ENCODE assay signal across 8 cellular contexts in the genomic region with DNA sequence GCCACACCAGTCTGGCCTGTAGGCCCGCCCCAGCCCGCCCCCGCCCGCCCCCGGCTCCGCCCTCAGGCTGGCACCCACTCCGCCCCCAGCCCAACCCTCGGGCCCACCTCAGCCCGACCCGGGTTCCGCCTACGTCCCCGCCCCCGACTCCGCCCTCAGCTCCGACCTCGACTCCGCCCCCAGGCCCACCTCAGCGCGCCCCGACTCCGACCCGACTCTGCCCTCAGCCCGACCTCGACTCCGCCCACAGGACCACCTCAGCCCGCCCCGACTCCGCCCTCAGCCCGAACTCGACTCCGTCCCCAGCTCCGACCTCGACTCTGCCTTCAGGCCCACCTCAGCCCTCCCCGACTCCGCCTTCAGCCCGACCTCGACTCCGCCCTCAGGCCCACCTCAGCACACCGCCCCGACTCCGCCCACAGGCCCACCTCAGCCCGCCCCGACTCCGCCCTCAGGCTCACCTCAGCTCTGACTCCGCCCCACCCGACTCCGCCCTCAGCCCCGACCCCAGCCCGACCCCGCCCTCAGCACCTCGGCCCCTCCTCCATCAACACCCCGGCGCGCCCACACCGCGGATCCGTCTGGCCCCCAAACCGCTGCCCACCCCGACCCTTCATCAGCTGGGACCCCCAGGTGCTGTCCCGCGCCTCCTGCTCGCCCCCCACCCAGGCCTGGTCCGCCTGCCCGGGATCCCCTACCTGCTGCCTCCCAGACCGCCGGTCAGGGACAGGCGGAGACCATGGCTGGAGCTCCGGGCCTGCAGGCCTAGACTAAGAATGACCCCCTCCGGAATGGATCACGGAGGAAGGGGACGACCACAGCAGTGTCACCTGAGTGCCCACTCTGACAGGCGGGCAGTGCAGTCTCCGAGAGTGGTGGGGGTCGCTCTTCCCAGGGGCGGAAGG. TPM values are rescaled to one million over a fixed set of nuclear protein-coding genes. Genes with fewer than 3 reads are reported as not detected.
DNase-seq lines count a peak whose midpoint lies in the region; ATAC-seq, FAIRE-seq and TF ChIP-seq lines count a peak whose summit lies in the region.

A gene (minus strand): TSS at position 13 of the 905 bp plus-strand sequence. CDS start 315 bp downstream, outside the sequence.

- H3K36me3 ChIP-seq in Loucy (ENCODE audit: insufficient read depth, low read length) (peaks cover 2% of the 10 kb centered on the region; the same call in 1 of the 2 replicates), testis (ENCODE audit: low read depth, missing control alignments) (no peaks in the 10 kb centered on the region)

- H2AFZ ChIP-seq in Loucy (ENCODE audit: low read length), result peak within 1 kb of the TSS; percentile 57; the same call in 1 of the 2 replicates

- H4K20me1 ChIP-seq in Loucy (ENCODE audit: insufficient read depth, low read length, poor library complexity, severe bottlenecking), result peaks cover 3% of the 10 kb centered on the region

- intact Hi-C loops in head of caudate nucleus (cut with DNase I) (no loop called here), testis (cut with DNase I; ENCODE audit: low total_unique reads) (no loop called here)

- H3K9me3 Mint-ChIP-seq in activated naive CD8-positive, alpha-beta T cell treated with anti-CD3 and anti-CD28 coated beads, Interleukin-2, amount 50 U/mL, for 24 hours, result no peaks in the 10 kb centered on the region
- no peaks in the 10 kb centered on the region for H3K9me3 Mint-ChIP-seq in osteocyte (ENCODE audit: unreplicated experiment)

- peak within 1 kb of the TSS; percentile 91 for H3K4me3 Mint-ChIP-seq in activated naive CD8-positive, alpha-beta T cell treated with anti-CD3 and anti-CD28 coated beads, Interleukin-2, amount 50 U/mL, for 24 hours
- peak within 1 kb of the TSS; percentile 85 for H3K4me3 Mint-ChIP-seq in osteocyte (ENCODE audit: unreplicated experiment)

- DNase-seq in D721Med (ENCODE audit: insufficient read length, low spot score), result peak; percentile 82
- DNase-seq in SW 1271 (lab: John Stamatoyannopoulos, UW), result peak; percentile 62 to 79
- peak; percentile 89 for DNase-seq in activated naive CD8-positive, alpha-beta T cell treated with anti-CD3 and anti-CD28 coated beads, Interleukin-2, amount 50 U/mL, for 24 hours
- peak; percentile 56 to 93 (median 84) for DNase-seq in head of caudate nucleus
- DNase-seq in osteocyte (ENCODE audit: extremely low spot score, unreplicated experiment), result peak; percentile 95
- peak; percentile 95 for DNase-seq in testis

- peak; percentile 38 for ATAC-seq in GM21786 (IDR thresholded peaks at IDR 0.05; ENCODE audit: unreplicated experiment)
- ATAC-seq in activated naive CD8-positive, alpha-beta T cell treated with anti-CD3 and anti-CD28 coated beads, Interleukin-2, amount 50 U/mL, for 24 hours, result peak; percentile 53

- H3K36me3 Mint-ChIP-seq in activated naive CD8-positive, alpha-beta T cell treated with anti-CD3 and anti-CD28 coated beads, Interleukin-2, amount 50 U/mL, for 24 hours (ENCODE audit: low read depth), result peaks cover 28% of the 10 kb centered on the region
- H3K36me3 Mint-ChIP-seq in osteocyte (ENCODE audit: unreplicated experiment), result peaks cover 5% of the 10 kb centered on the region

- H3K27ac Mint-ChIP-seq in activated naive CD8-positive, alpha-beta T cell treated with anti-CD3 and anti-CD28 coated beads, Interleukin-2, amount 50 U/mL, for 24 hours, result peak within 1 kb of the TSS; percentile 89
- H3K27ac Mint-ChIP-seq in osteocyte (ENCODE audit: unreplicated experiment), result peak within 1 kb of the TSS; percentile 88

- H3K9me3 ChIP-seq in Loucy (ENCODE audit: insufficient read depth, low read depth, low read length), result no peaks in the 10 kb centered on the region
- no peaks in the 10 kb centered on the region for H3K9me3 ChIP-seq in testis

- H3K27ac ChIP-seq in testis, result peak within 1 kb of the TSS; percentile 91 to 92

- peaks cover 31% of the 10 kb centered on the region for H3K79me2 ChIP-seq in Loucy (ENCODE audit: insufficient read depth, low read length)

- no peak for TF ChIP-seq POLR2A in testis (IDR thresholded peaks at IDR 0.05)

- TF ChIP-seq CTCF in D721Med (IDR thresholded peaks at IDR 0.05; ENCODE audit: insufficient read depth, missing control alignments) (no peak), Loucy (conservative IDR thresholded peaks at IDR 0.05; ENCODE audit: low read length) (no peak), osteocyte (IDR thresholded peaks at IDR 0.05) (no peak), testis (IDR thresholded peaks at IDR 0.05) (no peak)

- H3K4me1 Mint-ChIP-seq in activated naive CD8-positive, alpha-beta T cell treated with anti-CD3 and anti-CD28 coated beads, Interleukin-2, amount 50 U/mL, for 24 hours, result peaks cover 52% of the 10 kb centered on the region
- peaks cover 30% of the 10 kb centered on the region for H3K4me1 Mint-ChIP-seq in osteocyte (ENCODE audit: unreplicated experiment)

- FAIRE-seq in D721Med (lab: Jason Lieb, UNC), result no peak

- peak within 1 kb of the TSS; percentile 80 for H3K4me3 ChIP-seq in Loucy (ENCODE audit: low read length, poor library complexity, severe bottlenecking)
- peak within 1 kb of the TSS; percentile 84 to 91 for H3K4me3 ChIP-seq in testis

- H3K27me3 ChIP-seq in Loucy (ENCODE audit: insufficient read depth, low read length, poor library complexity, severe bottlenecking) (no peaks in the 10 kb centered on the region), testis (no peaks in the 10 kb centered on the region)

- peak within 1 kb of the TSS; percentile 87 for H3K9ac ChIP-seq in Loucy (ENCODE audit: low read depth, low read length, poor library complexity, severe bottlenecking)

- peaks cover 45% of the 10 kb centered on the region for H3K4me1 ChIP-seq in Loucy (ENCODE audit: insufficient read depth, low read length, poor library complexity, severe bottlenecking)
- H3K4me1 ChIP-seq in testis, result peaks cover 24% of the 10 kb centered on the region

- H3F3A ChIP-seq in Loucy (ENCODE audit: low read depth), result peaks cover 15% of the 10 kb centered on the region

- WGBS in testis, 2 donors, result 7 to 37% methylated on average over 10 to 68 of the region's 76 CpGs

- no peaks in the 10 kb centered on the region for H3K27me3 Mint-ChIP-seq in activated naive CD8-positive, alpha-beta T cell treated with anti-CD3 and anti-CD28 coated beads, Interleukin-2, amount 50 U/mL, for 24 hours
- no peaks in the 10 kb centered on the region for H3K27me3 Mint-ChIP-seq in osteocyte (ENCODE audit: unreplicated experiment)

- H3K4me2 ChIP-seq in Loucy (ENCODE audit: low read depth, low read length, poor library complexity, severe bottlenecking), result peak within 1 kb of the TSS; percentile 77

- H3K9me2 ChIP-seq in Loucy (replicated peaks; ENCODE audit: low read depth, low read length), result no peaks in the 10 kb centered on the region

RNA-seq across cellular contexts. Expression of the gene that starts here (rescaled TPM):
- total RNA-seq in osteocyte, result 16.7 and 23.2 TPM in 2 replicates
- 10 to 100 TPM; 27.2 to 28.2 TPM for total RNA-seq in testis
- 12.4 TPM for polyA plus RNA-seq in testis (ENCODE audit: insufficient read depth, low read depth, low replicate concordance)

Comparison
In these comparisons a context has a peak if more than half of its experiments do, and no peak if none do; other contexts are left out.
1. Peak in every context shown above with its lines: DNase-seq, ATAC-seq, H3K4me3 ChIP-seq and H3K27ac ChIP-seq.